In genomic region chr7:138460176-138460648, GRCh38 we compare ENCODE assay signal across 8 cellular contexts. TPM values are rescaled to one million over a fixed set of nuclear protein-coding genes. Genes with fewer than 3 reads are reported as not detected.
A peak's percentile ranks its signal among the peaks of the same experiment; 100 is the strongest.
DNase-seq lines count a peak whose midpoint lies in the region; ATAC-seq, FAIRE-seq and TF ChIP-seq lines count a peak whose summit lies in the region.

TRIM24 (plus strand) TSS chr7:138460259; CDS start chr7:138460549, 290 bp downstream.

- H3K4me3 Mint-ChIP-seq in stimulated activated naive CD8-positive, alpha-beta T cell treated with anti-CD3 and anti-CD28 coated beads, Interleukin-15, Interleukin-2, amounts not matched to agents 100 ng/mL and 50 ng/mL, for 24 hours = peak within 1 kb of the TSS; percentile 99

- peak within 1 kb of the TSS; percentile 87 for H3K27ac Mint-ChIP-seq in stimulated activated naive CD8-positive, alpha-beta T cell treated with anti-CD3 and anti-CD28 coated beads, Interleukin-15, Interleukin-2, amounts not matched to agents 100 ng/mL and 50 ng/mL, for 24 hours

- POLR2A ChIA-PET in K562 (lab: Yijun Ruan, JAX) = interaction anchor here (0.5 to 4.6 kb wide), 5 partner anchors 10 to 68 kb away, joined by 3 to 30 read pairs (median 3); no protein-coding TSS in a partner anchor

- H3K36me3 Mint-ChIP-seq in stimulated activated naive CD8-positive, alpha-beta T cell treated with anti-CD3 and anti-CD28 coated beads, Interleukin-15, Interleukin-2, amounts not matched to agents 100 ng/mL and 50 ng/mL, for 24 hours (ENCODE audit: low read depth) = peaks cover 6% of the 10 kb centered on the region

- TF ChIP-seq CTCF in K562 (IDR thresholded peaks at IDR 0.05 in 2 of 3, conservative IDR thresholded peaks at IDR 0.05 in 1 of 3; ENCODE audit: insufficient read depth in 2 of 3, low read depth in 1 of 3, low read length in 3 of 3) (0 out of 6 replicates have a peak, but pooled peaks of 2 of the 3 experiments have one; percentile 3 to 18), kidney epithelial cell (IDR thresholded peaks at IDR 0.05; ENCODE audit: insufficient read depth, low read length, poor library complexity, severe bottlenecking) (no peak)

- no peaks in the 10 kb centered on the region for H3K9me1 ChIP-seq in K562 (ENCODE audit: control insufficient read depth, insufficient read depth, low read length)

- in situ Hi-C loops in K562 (cut with MboI) = no loop called here

- no peak; the same call in 1 of the 2 replicates for TF ChIP-seq EP300 in K562 (IDR thresholded peaks at IDR 0.05; ENCODE audit: low read length)

- FAIRE-seq in K562 (lab: Jason Lieb, UNC) = no peak

- no peaks in the 10 kb centered on the region for H3K36me3 ChIP-seq in ACC112 (ENCODE audit: insufficient read depth, low read length)
- H3K36me3 ChIP-seq in K562 (ENCODE audit: control insufficient read depth, insufficient read depth, low read length) = peaks cover 14% of the 10 kb centered on the region; the same call in 2 of the 3 replicates
- no peaks in the 10 kb centered on the region for H3K36me3 ChIP-seq in kidney epithelial cell (ENCODE audit: control insufficient read depth, insufficient read depth, low read length)

- peaks cover 46% of the 10 kb centered on the region for H3K4me1 Mint-ChIP-seq in stimulated activated naive CD8-positive, alpha-beta T cell treated with anti-CD3 and anti-CD28 coated beads, Interleukin-15, Interleukin-2, amounts not matched to agents 100 ng/mL and 50 ng/mL, for 24 hours (ENCODE audit: low read depth)

- H2AFZ ChIP-seq in ACC112 (ENCODE audit: low read length, unreplicated experiment) = peak within 1 kb of the TSS; percentile 77
- H2AFZ ChIP-seq in K562 (ENCODE audit: low read depth, low read length) = peak within 1 kb of the TSS; percentile 99

- H3K4me1 ChIP-seq in ACC112 (ENCODE audit: control insufficient read depth, insufficient read depth, low read length, unreplicated experiment) (peaks cover 6% of the 10 kb centered on the region), K562 (replicated peaks in 1 of 2; ENCODE audit: control insufficient read depth in 2 of 2, insufficient read depth in 2 of 2, low read length in 2 of 2) (peaks cover 0 to 20% of the 10 kb centered on the region in 2 experiments; a peak in 3 of 5 replicates)

- CTCF ChIA-PET in K562 (lab: Yijun Ruan, JAX; ENCODE audit: low intra/inter-chr PET ratio) = no interaction called here

- H3K4me3 ChIP-seq in ACC112 (ENCODE audit: low read depth, low read length) (peak within 1 kb of the TSS; percentile 96), K562 (peak within 1 kb of the TSS; percentile 60), kidney epithelial cell (ENCODE audit: low read depth, low read length) (peak within 1 kb of the TSS; percentile 60)

- no peaks in the 10 kb centered on the region for H3K27me3 ChIP-seq in ACC112 (ENCODE audit: insufficient read depth, low read length)
- no peaks in the 10 kb centered on the region for H3K27me3 ChIP-seq in K562 (ENCODE audit: control insufficient read depth in 2 of 2, insufficient read depth in 2 of 2, low read length in 2 of 2)
- no peaks in the 10 kb centered on the region for H3K27me3 ChIP-seq in kidney epithelial cell (ENCODE audit: control insufficient read depth, insufficient read depth, low read length)

- H3K79me2 ChIP-seq in ACC112 (ENCODE audit: control insufficient read depth, insufficient read depth, low read length, unreplicated experiment) (peaks cover 20% of the 10 kb centered on the region), K562 (ENCODE audit: control insufficient read depth, insufficient read depth, low read length) (peaks cover 48% of the 10 kb centered on the region)

- peaks cover 6% of the 10 kb centered on the region; the same call in 1 of the 2 replicates for H3K9me3 ChIP-seq in K562 (replicated peaks; ENCODE audit: control insufficient read depth, insufficient read depth, low read depth, low read length)

- no TSS peak for BruUV-seq in K562 (replicated peaks; lab: Mats Ljungman, UMichigan)

- H3K27ac ChIP-seq in ACC112 (ENCODE audit: low read depth, low read length) = peak within 1 kb of the TSS; percentile 64; the same call in 1 of the 2 replicates
- peak within 1 kb of the TSS; percentile 96 for H3K27ac ChIP-seq in K562 (ENCODE audit: extremely low read depth, low read depth, low read length)

- H3K4me2 ChIP-seq in K562 (ENCODE audit: insufficient read depth, low read length) = peak within 1 kb of the TSS; percentile 96

- H3K9me3 Mint-ChIP-seq in stimulated activated naive CD8-positive, alpha-beta T cell treated with anti-CD3 and anti-CD28 coated beads, Interleukin-15, Interleukin-2, amounts not matched to agents 100 ng/mL and 50 ng/mL, for 24 hours = peaks cover 4% of the 10 kb centered on the region

- peak; percentile 11 to 14; a peak in 3 of 4 replicates for TF ChIP-seq RAD21 in K562 (CRISPR knock-in tag; conservative IDR thresholded peaks at IDR 0.05 in 1 of 2, IDR thresholded peaks at IDR 0.05 in 1 of 2)

- H3K9ac ChIP-seq in K562 (ENCODE audit: insufficient read depth in 1 of 2, low read depth in 2 of 2, low read length in 2 of 2) = peak within 1 kb of the TSS; percentile 90 to 99

- H3K27me3 Mint-ChIP-seq in stimulated activated naive CD8-positive, alpha-beta T cell treated with anti-CD3 and anti-CD28 coated beads, Interleukin-15, Interleukin-2, amounts not matched to agents 100 ng/mL and 50 ng/mL, for 24 hours = no peaks in the 10 kb centered on the region

- TF ChIP-seq POLR2A in GM18526 (IDR thresholded peaks at IDR 0.05; ENCODE audit: extremely low read depth, insufficient read length) = peak; percentile 78
- TF ChIP-seq POLR2A in K562 (conservative IDR thresholded peaks at IDR 0.05) = peak; percentile 96

- ATAC-seq in HG02973 (IDR thresholded peaks at IDR 0.05; ENCODE audit: unreplicated experiment) = peak; percentile 71
- ATAC-seq in K562 = peak; percentile 88; the same call in 2 of the 3 replicates

- intact Hi-C loops in K562 (cut with micrococcal nuclease) = loop anchor here (5.0 kb wide), 1 partner anchor 203 kb away; no protein-coding TSS in a partner anchor

- WGBS in K562 (ENCODE audit: insufficient coverage, low coverage, missing lambda C conversion rate) = under 1% methylated on average over 28 of the region's 59 CpGs

- peaks cover 3% of the 10 kb centered on the region; the same call in 1 of the 2 replicates for H4K20me1 ChIP-seq in K562 (replicated peaks; ENCODE audit: control insufficient read depth, insufficient read depth, low read length)

- DNase-seq in NCI-H774 (lab: John Stamatoyannopoulos, UW) = peak; percentile 99
- no peak for DNase-seq in K562 (ENCODE audit: extremely low read depth in 1 of 4, low spot score in 3 of 4)
- no peak for DNase-seq in kidney epithelial cell (ENCODE audit: low read depth)
- DNase-seq in islet precursor cell = no peak

TF ChIP-seq in K562, 482 proteins besides CTCF, POLR2A, EP300 and RAD21 (continues in another document):
- TF ChIP-seq SMARCA4 (IDR thresholded peaks at IDR 0.05) = no peak
- TF ChIP-seq, protein P1, sequence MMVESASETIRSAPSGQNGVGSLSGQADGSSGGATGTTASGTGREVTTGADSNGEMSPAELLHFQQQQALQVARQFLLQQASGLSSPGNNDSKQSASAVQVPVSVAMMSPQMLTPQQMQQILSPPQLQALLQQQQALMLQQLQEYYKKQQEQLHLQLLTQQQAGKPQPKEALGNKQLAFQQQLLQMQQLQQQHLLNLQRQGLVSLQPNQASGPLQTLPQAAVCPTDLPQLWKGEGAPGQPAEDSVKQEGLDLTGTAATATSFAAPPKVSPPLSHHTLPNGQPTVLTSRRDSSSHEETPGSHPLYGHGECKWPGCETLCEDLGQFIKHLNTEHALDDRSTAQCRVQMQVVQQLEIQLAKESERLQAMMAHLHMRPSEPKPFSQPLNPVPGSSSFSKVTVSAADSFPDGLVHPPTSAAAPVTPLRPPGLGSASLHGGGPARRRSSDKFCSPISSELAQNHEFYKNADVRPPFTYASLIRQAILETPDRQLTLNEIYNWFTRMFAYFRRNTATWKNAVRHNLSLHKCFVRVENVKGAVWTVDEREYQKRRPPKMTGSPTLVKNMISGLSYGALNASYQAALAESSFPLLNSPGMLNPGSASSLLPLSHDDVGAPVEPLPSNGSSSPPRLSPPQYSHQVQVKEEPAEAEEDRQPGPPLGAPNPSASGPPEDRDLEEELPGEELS (CRISPR knock-in tag; IDR thresholded peaks at IDR 0.05; ENCODE audit: borderline replicate concordance) = no peak; the same call in 1 of the 2 replicates
- TF ChIP-seq CEBPB (tag; IDR thresholded peaks at IDR 0.05) = no peak
- no peak for TF ChIP-seq CBFA2T2 (conservative IDR thresholded peaks at IDR 0.05)
- TF ChIP-seq KDM2B (CRISPR knock-in tag; IDR thresholded peaks at IDR 0.05) = no peak; the same call in 1 of the 2 replicates
- TF ChIP-seq CHD4 (IDR thresholded peaks at IDR 0.05; ENCODE audit: insufficient read depth, insufficient replicate concordance, low read depth, low read length, poor library complexity, severe bottlenecking) = no peak
- TF ChIP-seq BMI1 (IDR thresholded peaks at IDR 0.05; ENCODE audit: low read length) = no peak
- 0 out of 2 replicates have a peak, but pooled peaks have one; percentile 67 for TF ChIP-seq RUNX1 (IDR thresholded peaks at IDR 0.05; ENCODE audit: low read depth)
- TF ChIP-seq MIER1 (IDR thresholded peaks at IDR 0.05; ENCODE audit: low read depth) = no peak
- TF ChIP-seq ZNF212 (CRISPR knock-in tag; IDR thresholded peaks at IDR 0.05) = no peak
- no peak for TF ChIP-seq RBM14 (IDR thresholded peaks at IDR 0.05; ENCODE audit: borderline replicate concordance, insufficient read depth, low read depth, low read length)
- TF ChIP-seq HNRNPLL (IDR thresholded peaks at IDR 0.05; ENCODE audit: low read depth, low read length, poor library complexity, severe bottlenecking) = peak; percentile 71

RNA-seq across cellular contexts. Expression of gene TRIM24, which starts in this region (rescaled TPM):
- total RNA-seq in K562 (2011; cell fraction: chromatin; rRNA removed; ENCODE audit: low replicate concordance) = 47.4 and 128 TPM in 2 replicates
- 23.3 and 24.7 TPM in 2 replicates for total RNA-seq in K562 (2011; cell fraction: nucleolus; rRNA removed)
- total RNA-seq in K562 (2011; cell fraction: nucleoplasm; rRNA removed) = 54.0 and 95.2 TPM in 2 replicates
- total RNA-seq in K562 (2014; rRNA removed) (33.3 and 37.1 TPM in 2 replicates), K562 (2014; rRNA removed; fragmentation: Illumina TruSeq; extraction: Trizol) (40.2 and 46.5 TPM in 2 replicates), K562 (2015; rRNA removed; fragmentation: Illumina TruSeq; extraction: Trizol) (52.4 and 56.4 TPM in 2 replicates), K562 (2021) (55.8 and 62.8 TPM in 2 replicates), kidney epithelial cell (20.7 and 22.4 TPM in 2 replicates)
- polyA plus RNA-seq in K562 (2011; rRNA removed) (61.7 and 66.9 TPM in 2 replicates), K562 (2014; fragmentation: Illumina TruSeq; extraction: Trizol) (61.5 and 74.0 TPM in 2 replicates), K562 (2014; fragmentation: Nextera tagmentation; extraction: Ambion mirVana) (10 to 100 TPM; 13.4 to 15.1 TPM), K562 (2014; rRNA removed) (40.2 and 41.7 TPM in 2 replicates)
- polyA plus RNA-seq in K562 (2011; cell fraction: cytosol; rRNA removed) = 28.4 and 38.1 TPM in 2 replicates
- polyA plus RNA-seq in K562 (2011; cell fraction: nucleus; rRNA removed) = 36.0 and 50.5 TPM in 2 replicates
- polyA plus RNA-seq in K562 (2012) = 40.9 and 42.4 TPM in 2 replicates
- polyA minus RNA-seq in K562 (2011; rRNA and poly(A)+ RNA removed) = 101 and 125 TPM in 2 replicates
- 40.7 and 48.4 TPM in 2 replicates for polyA minus RNA-seq in K562 (2011; cell fraction: cytosol; rRNA and poly(A)+ RNA removed)
- polyA minus RNA-seq in K562 (2011; cell fraction: nucleus; rRNA and poly(A)+ RNA removed) = 36.4 and 60.5 TPM in 2 replicates
